Comparison of ENCODE assay signal across 9 cellular contexts in genomic region chr1:155011004-155011416, GRCh38. TPM values are rescaled to one million over a fixed set of nuclear protein-coding genes. Genes with fewer than 3 reads are reported as not detected.
DNase-seq lines count a peak whose midpoint lies in the region; ATAC-seq and TF ChIP-seq lines count a peak whose summit lies in the region.
"Had no signal": no experiment of that assay in that cellular context is flagged by ENCODE, and none has a peak within 500 bp of the region (broad histone marks: within the 10 kb centered on the region; RNA-seq: fewer than 3 reads in every experiment).

No MANE protein-coding gene starts in this region.

- DNase-seq in CD4-positive, alpha-beta T cell, result no peak
- DNase-seq in NCI-H82 treated with DMSO at 0.1 percent for 48 hours (lab: John Stamatoyannopoulos, UW; ENCODE audit: unreplicated experiment) (peak; percentile 56), sigmoid colon (no peak), NCI-H146 treated with DMSO at 0.1 percent for 48 hours (lab: John Stamatoyannopoulos, UW; ENCODE audit: unreplicated experiment) (no peak)
- no peak for DNase-seq in effector memory CD8-positive, alpha-beta T cell
- DNase-seq: activated CD4-positive, alpha-beta T cell treated with anti-CD3 and anti-CD28 coated beads for 48 hours; foreskin melanocyte had no signal

- H3K4me1 ChIP-seq in sigmoid colon, result peaks cover 0 to 76% (median 58%) of the 10 kb centered on the region in 4 donors

- CTCF ChIA-PET in CD4-positive, alpha-beta T cell (lab: Charles Lee), result no interaction called here

- peaks cover 42% of the 10 kb centered on the region for H3K36me3 Mint-ChIP-seq in CD4-positive, alpha-beta T cell (ENCODE audit: low read depth)
- H3K36me3 Mint-ChIP-seq in effector memory CD8-positive, alpha-beta T cell (ENCODE audit: insufficient read depth), result no peaks in the 10 kb centered on the region

- POLR2A ChIA-PET in CD4-positive, alpha-beta T cell (lab: Charles Lee), result interaction anchor here (0.7 to 10.7 kb wide), 8 partner anchors 11 to 162 kb away, joined by 3 to 189 read pairs (median 4); partner anchors contain the start of genes FLAD1, KRTCAP2, PBXIP1 and PYGO2

- no peaks in the 10 kb centered on the region for H3K27me3 ChIP-seq in CD4-positive, alpha-beta T cell (ENCODE audit: control insufficient read depth, insufficient read depth, low read length)
- H3K27me3 ChIP-seq in sigmoid colon, result no peaks in the 10 kb centered on the region

- H3K27me3 Mint-ChIP-seq in CD4-positive, alpha-beta T cell, result no peaks in the 10 kb centered on the region
- no peaks in the 10 kb centered on the region for H3K27me3 Mint-ChIP-seq in effector memory CD8-positive, alpha-beta T cell

- intact Hi-C loops in CD4-positive, alpha-beta T cell (cut with DNase I, micrococcal nuclease), result no loop called here
- intact Hi-C loops in sigmoid colon (cut with DNase I), result no loop called here

- no peak overlapping the region for H3K4me3 ChIP-seq in sigmoid colon

- ATAC-seq in CD4-positive, alpha-beta T cell (ENCODE audit: poor library complexity), result no peak
- ATAC-seq in effector memory CD8-positive, alpha-beta T cell (replicated peaks), result no peak
- ATAC-seq in GM18858 (IDR thresholded peaks at IDR 0.05; ENCODE audit: unreplicated experiment), result no peak
- no peak for ATAC-seq in GM18867 (IDR thresholded peaks at IDR 0.05; ENCODE audit: unreplicated experiment)

- H3K4me1 Mint-ChIP-seq in CD4-positive, alpha-beta T cell (ENCODE audit: low read depth), result peaks cover 81% of the 10 kb centered on the region
- H3K4me1 Mint-ChIP-seq in effector memory CD8-positive, alpha-beta T cell (ENCODE audit: low read depth in 2 of 2), result peaks cover 42 to 61% of the 10 kb centered on the region in 2 donors

- peak overlapping the region; percentile 91 for H3K4me3 Mint-ChIP-seq in CD4-positive, alpha-beta T cell
- H3K4me3 Mint-ChIP-seq in effector memory CD8-positive, alpha-beta T cell, result peak overlapping the region; percentile 46 to 48

- TF ChIP-seq CTCF in CD4-positive, alpha-beta T cell (IDR thresholded peaks at IDR 0.05), result no peak
- TF ChIP-seq CTCF in sigmoid colon (IDR thresholded peaks at IDR 0.05), result no peak

- H3K9me3 Mint-ChIP-seq in CD4-positive, alpha-beta T cell, result no peaks in the 10 kb centered on the region
- H3K9me3 Mint-ChIP-seq in effector memory CD8-positive, alpha-beta T cell, result no peaks in the 10 kb centered on the region

- no peak for TF ChIP-seq EP300 in sigmoid colon (IDR thresholded peaks at IDR 0.05)

- peak overlapping the region; percentile 92 for H3K27ac Mint-ChIP-seq in CD4-positive, alpha-beta T cell
- peak overlapping the region in 1 of 2 donors; percentile 74 for H3K27ac Mint-ChIP-seq in effector memory CD8-positive, alpha-beta T cell

- peak overlapping the region; percentile 88 for H3K27ac ChIP-seq in CD4-positive, alpha-beta T cell (ENCODE audit: low read depth, low read length)
- peak overlapping the region; percentile 64 to 98 (median 97) for H3K27ac ChIP-seq in sigmoid colon

- no peak for TF ChIP-seq POLR2A in sigmoid colon (IDR thresholded peaks at IDR 0.05)

- H3K36me3 ChIP-seq in sigmoid colon, result peaks cover 0 to 21% (median 9%) of the 10 kb centered on the region in 4 donors

- WGBS in sigmoid colon, 2 donors, result 62 to 78% methylated on average over 5 of the region's 5 CpGs

- no peaks in the 10 kb centered on the region for H3K9me3 ChIP-seq in CD4-positive, alpha-beta T cell (ENCODE audit: control insufficient read depth, low read length)
- no peaks in the 10 kb centered on the region for H3K9me3 ChIP-seq in sigmoid colon

RNA-seq across cellular contexts. Expression of gene ZBTB7B, which starts 8.4 kb away (rescaled TPM):
- total RNA-seq in CD4-positive, alpha-beta T cell, result 10 to 100 TPM; 22.8 to 25.1 TPM
- total RNA-seq in sigmoid colon, result 10 to 100 TPM; 24.4 to 35.3 (median 29.5) TPM
- 100 to 1,000 TPM in 2 of 3 donors, 10 to 100 TPM in 1; 71.5 to 342 (median 141) TPM for polyA plus RNA-seq in sigmoid colon

RNA-seq across cellular contexts. Expression of gene LENEP, which starts 17.6 kb away (rescaled TPM):
- total RNA-seq in CD4-positive, alpha-beta T cell, result not detected
- not detected for total RNA-seq in sigmoid colon
- under 1 TPM in 1 of 3 donors, not detected in 2; 0.39 TPM for polyA plus RNA-seq in sigmoid colon

RNA-seq across cellular contexts. Expression of gene DCST2, which starts 22.6 kb away (rescaled TPM):
- total RNA-seq in CD4-positive, alpha-beta T cell, result 1 to 10 TPM; 1.4 to 2.2 TPM
- total RNA-seq in sigmoid colon, result under 1 TPM in 3 of 4 donors, not detected in 1; 0.27 to 0.49 (median 0.36) TPM
- polyA plus RNA-seq in sigmoid colon, result 1 to 10 TPM in 1 of 3 donors, not detected in 2; 2.0 TPM

RNA-seq across cellular contexts. Expression of gene DCST1, which starts 22.6 kb away (rescaled TPM):
- total RNA-seq in CD4-positive, alpha-beta T cell, result under 1 TPM; 0.33 to 0.39 TPM
- total RNA-seq in sigmoid colon, result under 1 TPM in 1 of 4 donors, not detected in 3; 0.16 TPM
- under 1 TPM in 1 of 3 donors, not detected in 2; 0.09 TPM for polyA plus RNA-seq in sigmoid colon

RNA-seq across cellular contexts. Expression of gene FLAD1, which starts 27.9 kb away (rescaled TPM):
- total RNA-seq in CD4-positive, alpha-beta T cell, result 10 to 100 TPM; 16.7 to 19.4 TPM
- total RNA-seq in sigmoid colon, result 10 to 100 TPM; 17.5 to 22.8 (median 18.5) TPM
- 10 to 100 TPM; 24.6 to 36.5 (median 27.7) TPM for polyA plus RNA-seq in sigmoid colon
